ENCODE assay signal across 16 cellular contexts in genomic region chr1:117734403-117734802, GRCh38.
DNase-seq lines count a peak whose midpoint lies in the region; ATAC-seq, FAIRE-seq and TF ChIP-seq lines count a peak whose summit lies in the region.
"Had no signal": no experiment of that assay in that cellular context is flagged by ENCODE, and none has a peak within 500 bp of the region (broad histone marks: within the 10 kb centered on the region; RNA-seq: fewer than 3 reads in every experiment).

No MANE protein-coding gene starts in this region.

- DNase-seq in T-helper 1 cell (no peak), T-helper 17 cell (no peak), immature natural killer cell (no peak), spleen (peak; percentile 47), GM12892 (ENCODE audit: insufficient read length) (no peak), UCSD-AML1 (lab: John Stamatoyannopoulos, UW; ENCODE audit: unreplicated experiment) (no peak)
- DNase-seq: activated gamma-delta T cell treated with Interleukin-2 at 50 U/mL for 16 hours, cerebellar nuclear complex, esophagus squamous epithelium, NCI-H1694 treated with DMSO at 0.1 percent for 48 hours had no signal

- H3K4me1 Mint-ChIP-seq in T-helper 1 cell treated with Interleukin-12 subunit alpha and Interleukin-12 subunit beta and Interleukin-4 antibody, amounts not matched to agents 30 μg/mL and 1 μg/mL, for 36 hours (ENCODE audit: low read depth) = peaks cover 12% of the 10 kb centered on the region
- H3K4me1 Mint-ChIP-seq in T-helper 17 cell (peaks cover 7% of the 10 kb centered on the region), immature natural killer cell (peaks cover 11 to 19% of the 10 kb centered on the region in 2 donors)

- peak overlapping the region in 1 of 8 donors; percentile 50 for H3K4me3 ChIP-seq in spleen

- H3K9me3 Mint-ChIP-seq in T-helper 1 cell treated with Interleukin-12 subunit alpha and Interleukin-12 subunit beta and Interleukin-4 antibody, amounts not matched to agents 30 μg/mL and 1 μg/mL, for 36 hours = peaks cover 2% of the 10 kb centered on the region
- no peaks in the 10 kb centered on the region for H3K9me3 Mint-ChIP-seq in immature natural killer cell
- H3K9me3 Mint-ChIP-seq: IgD-negative memory B cell had no signal

- peak overlapping the region in 7 of 8 donors; percentile 30 to 78 (median 74) for H3K27ac ChIP-seq in spleen
- H3K27ac ChIP-seq: 22Rv1, SK-N-MC had no signal

- 64 to 91% (median 83%) methylated on average over 3 of the region's 3 CpGs for WGBS in spleen, 5 donors

- intact Hi-C loops in spleen (cut with DNase I; ENCODE audit: low total_unique reads) = no loop called here

- H3K9me3 ChIP-seq in T-helper 17 cell (ENCODE audit: control insufficient read depth, low read length, poor library complexity, severe bottlenecking) (no peaks in the 10 kb centered on the region), spleen (no peaks in the 10 kb centered on the region)
- H3K9me3 ChIP-seq: esophagus squamous epithelium, tibial nerve had no signal

- H3K27ac Mint-ChIP-seq in T-helper 1 cell treated with Interleukin-12 subunit alpha and Interleukin-12 subunit beta and Interleukin-4 antibody, amounts not matched to agents 30 μg/mL and 1 μg/mL, for 36 hours = peak overlapping the region; percentile 28
- peak overlapping the region; percentile 37 for H3K27ac Mint-ChIP-seq in T-helper 17 cell
- peak overlapping the region; percentile 61 to 98 (median 74) for H3K27ac Mint-ChIP-seq in immature natural killer cell

- no peak for ATAC-seq in T-helper 17 cell
- ATAC-seq in HG03175 (IDR thresholded peaks at IDR 0.05; ENCODE audit: unreplicated experiment) = no peak

- no peak for TF ChIP-seq POLR2A in spleen (IDR thresholded peaks at IDR 0.05)
- no peak for TF ChIP-seq POLR2A in GM12892 (IDR thresholded peaks at IDR 0.05; ENCODE audit: low read depth, low read length)

- no peak overlapping the region for H3K4me3 Mint-ChIP-seq in T-helper 1 cell treated with Interleukin-12 subunit alpha and Interleukin-12 subunit beta and Interleukin-4 antibody, amounts not matched to agents 30 μg/mL and 1 μg/mL, for 36 hours
- H3K4me3 Mint-ChIP-seq in T-helper 17 cell = peak overlapping the region; percentile 37
- peak overlapping the region in 4 of 5 donors; percentile 14 to 77 (median 23) for H3K4me3 Mint-ChIP-seq in immature natural killer cell

- peaks cover 13% of the 10 kb centered on the region for H3K27me3 Mint-ChIP-seq in T-helper 1 cell treated with Interleukin-12 subunit alpha and Interleukin-12 subunit beta and Interleukin-4 antibody, amounts not matched to agents 30 μg/mL and 1 μg/mL, for 36 hours (ENCODE audit: low read depth)
- H3K27me3 Mint-ChIP-seq in T-helper 17 cell = no peaks in the 10 kb centered on the region
- H3K27me3 Mint-ChIP-seq in immature natural killer cell (ENCODE audit: low read depth in 3 of 3) = no peaks in the 10 kb centered on the region

- peaks cover 0 to 18% (median 12%) of the 10 kb centered on the region in 6 donors for H3K4me1 ChIP-seq in spleen

- TF ChIP-seq CTCF in spleen (IDR thresholded peaks at IDR 0.05 in 8 of 11, conservative IDR thresholded peaks at IDR 0.05 in 3 of 11) = no peak

- H3K36me3 Mint-ChIP-seq in T-helper 1 cell treated with Interleukin-12 subunit alpha and Interleukin-12 subunit beta and Interleukin-4 antibody, amounts not matched to agents 30 μg/mL and 1 μg/mL, for 36 hours (ENCODE audit: low read depth) = peaks cover 2% of the 10 kb centered on the region
- H3K36me3 Mint-ChIP-seq in T-helper 17 cell (ENCODE audit: low read depth) (no peaks in the 10 kb centered on the region), immature natural killer cell (peaks cover 0 to 3% (median 0%) of the 10 kb centered on the region in 3 donors)
- H3K36me3 Mint-ChIP-seq: IgD-negative memory B cell had no signal

- FAIRE-seq in GM12892 (lab: Jason Lieb, UNC) = no peak

- H3K27me3 ChIP-seq in spleen (replicated peaks in 1 of 7) = no peaks in the 10 kb centered on the region
- H3K27me3 ChIP-seq: esophagus squamous epithelium, tibial nerve had no signal

- no peaks in the 10 kb centered on the region for H3K36me3 ChIP-seq in spleen
- H3K36me3 ChIP-seq: esophagus squamous epithelium, tibial nerve had no signal
